In genomic region chr11:126002181-126002580, GRCh38 we compare ENCODE assay signal across 38 cellular contexts. TPM values are rescaled to one million over a fixed set of nuclear protein-coding genes. Genes with fewer than 3 reads are reported as not detected.
"Had no signal": no experiment of that assay in that cellular context is flagged by ENCODE, and none has a peak within 500 bp of the region (broad histone marks: within the 10 kb centered on the region; RNA-seq: fewer than 3 reads in every experiment).

No MANE protein-coding gene starts in this region.

- H3K4me3 Mint-ChIP-seq: activated B cell treated with CpG ODN at 0.5 μM for 24 hours; activated CD4-positive, alpha-beta memory T cell treated with anti-CD3 and anti-CD28 coated beads, Interleukin-2, amount 10 ng/mL, durations not matched to agents 7 days and 5 days; activated CD4-positive, alpha-beta T cell treated with anti-CD3 and anti-CD28 coated beads for 36 hours; activated CD4-positive, alpha-beta T cell treated with anti-CD3 and anti-CD28 coated beads, Interleukin-2, amount 10 ng/mL, durations not matched to agents 7 days and 5 days; activated CD8-positive, alpha-beta memory T cell treated with anti-CD3 and anti-CD28 coated beads, Interleukin-2, amount 10 ng/mL, durations not matched to agents 7 days and 5 days; activated CD8-positive, alpha-beta T cell treated with anti-CD3 and anti-CD28 coated beads, Interleukin-2, amount 10 ng/mL, durations not matched to agents 7 days and 5 days; activated naive CD4-positive, alpha-beta T cell treated with anti-CD3 and anti-CD28 coated beads, Interleukin-2, amount 10 ng/mL, durations not matched to agents 7 days and 5 days; activated naive CD4-positive, alpha-beta T cell treated with anti-CD3 and anti-CD28 coated beads, Interleukin-2, amount 50 U/mL, for 24 hours; activated naive CD8-positive, alpha-beta T cell; activated naive CD8-positive, alpha-beta T cell treated with anti-CD3 and anti-CD28 coated beads, Interleukin-2, amount 10 ng/mL, durations not matched to agents 7 days and 5 days; activated naive CD8-positive, alpha-beta T cell treated with anti-CD3 and anti-CD28 coated beads, Interleukin-2, amount 50 U/mL, for 24 hours; activated T-cell treated with anti-CD3 and anti-CD28 coated beads, Interleukin-2, amount 50 U/mL, for 24 hours; brain; central memory CD8-positive, alpha-beta T cell; T-helper 1 cell treated with Interleukin-12 subunit alpha and Interleukin-12 subunit beta and Interleukin-4 antibody, amounts not matched to agents 30 μg/mL and 1 μg/mL, for 36 hours; T-helper 2 cell treated with Interferon-gamma antibody and Interleukin-4, amounts not matched to agents 5 μg/mL and 100 μg/mL, for 36 hours had no signal

- H3K4me1 ChIP-seq: ascending aorta had no signal

- H3K27ac ChIP-seq: ascending aorta, cardiac muscle cell, VCaP had no signal

- DNase-seq: activated B cell treated with CpG ODN at 0.5 μM for 24 hours; activated CD4-positive, alpha-beta memory T cell treated with anti-CD3 and anti-CD28 coated beads, Interleukin-2, amount 10 ng/mL, durations not matched to agents 7 days and 5 days; activated CD4-positive, alpha-beta T cell treated with anti-CD3 and anti-CD28 coated beads for 1 hour; activated CD4-positive, alpha-beta T cell treated with anti-CD3 and anti-CD28 coated beads for 36 hours; activated CD4-positive, alpha-beta T cell treated with anti-CD3 and anti-CD28 coated beads for 48 hours; activated CD4-positive, alpha-beta T cell treated with anti-CD3 and anti-CD28 coated beads, Interleukin-2, amount 10 ng/mL, durations not matched to agents 7 days and 5 days; activated CD4-positive, alpha-beta T cell treated with anti-CD3 and anti-CD28 coated beads, Interleukin-2, amount 50 U/mL, for 48 hours; activated CD8-positive, alpha-beta memory T cell treated with anti-CD3 and anti-CD28 coated beads for 24 hours; activated CD8-positive, alpha-beta memory T cell treated with anti-CD3 and anti-CD28 coated beads, Interleukin-2, amount 10 ng/mL, durations not matched to agents 7 days and 5 days; activated CD8-positive, alpha-beta memory T cell treated with anti-CD3 and anti-CD28 coated beads, Interleukin-2, amount 50 U/mL, for 48 hours; activated CD8-positive, alpha-beta T cell treated with anti-CD3 and anti-CD28 coated beads, Interleukin-2, amount 10 ng/mL, durations not matched to agents 7 days and 5 days; activated effector memory CD4-positive, alpha-beta T cell treated with Interleukin-2 at 50 U/mL for 16 hours; activated gamma-delta T cell; activated naive CD4-positive, alpha-beta T cell treated with anti-CD3 and anti-CD28 coated beads, Interleukin-2, amount 10 ng/mL, durations not matched to agents 7 days and 5 days; activated naive CD4-positive, alpha-beta T cell treated with Interleukin-2 at 50 U/mL for 16 hours; activated naive CD8-positive, alpha-beta T cell treated with anti-CD3 and anti-CD28 coated beads, Interleukin-2, amount 10 ng/mL, durations not matched to agents 7 days and 5 days; activated naive CD8-positive, alpha-beta T cell treated with anti-CD3 and anti-CD28 coated beads, Interleukin-2, amount 50 U/mL, for 24 hours; activated T-cell treated with anti-CD3 and anti-CD28 coated beads, Interleukin-2, amount 50 U/mL, for 24 hours; activated T-cell treated with anti-CD3 and anti-CD28 coated beads, Interleukin-2, amount 50 U/mL, for 48 hours; amygdala; anterior cingulate cortex; caudate nucleus; cerebellar nuclear complex; T-helper 1 cell; T-helper 9 cell had no signal

- H3K27ac Mint-ChIP-seq: activated B cell treated with CpG ODN at 0.5 μM for 24 hours; activated CD4-positive, alpha-beta memory T cell treated with anti-CD3 and anti-CD28 coated beads, Interleukin-2, amount 10 ng/mL, durations not matched to agents 7 days and 5 days; activated CD4-positive, alpha-beta T cell treated with anti-CD3 and anti-CD28 coated beads for 36 hours; activated CD4-positive, alpha-beta T cell treated with anti-CD3 and anti-CD28 coated beads, Interleukin-2, amount 10 ng/mL, durations not matched to agents 7 days and 5 days; activated CD8-positive, alpha-beta memory T cell treated with anti-CD3 and anti-CD28 coated beads, Interleukin-2, amount 10 ng/mL, durations not matched to agents 7 days and 5 days; activated CD8-positive, alpha-beta T cell treated with anti-CD3 and anti-CD28 coated beads, Interleukin-2, amount 10 ng/mL, durations not matched to agents 7 days and 5 days; activated naive CD4-positive, alpha-beta T cell treated with anti-CD3 and anti-CD28 coated beads, Interleukin-2, amount 10 ng/mL, durations not matched to agents 7 days and 5 days; activated naive CD4-positive, alpha-beta T cell treated with anti-CD3 and anti-CD28 coated beads, Interleukin-2, amount 50 U/mL, for 24 hours; activated naive CD8-positive, alpha-beta T cell; activated naive CD8-positive, alpha-beta T cell treated with anti-CD3 and anti-CD28 coated beads, Interleukin-2, amount 10 ng/mL, durations not matched to agents 7 days and 5 days; activated naive CD8-positive, alpha-beta T cell treated with anti-CD3 and anti-CD28 coated beads, Interleukin-2, amount 50 U/mL, for 24 hours; activated T-cell treated with anti-CD3 and anti-CD28 coated beads, Interleukin-2, amount 50 U/mL, for 24 hours; T-helper 1 cell treated with Interleukin-12 subunit alpha and Interleukin-12 subunit beta and Interleukin-4 antibody, amounts not matched to agents 30 μg/mL and 1 μg/mL, for 36 hours; T-helper 2 cell treated with Interferon-gamma antibody and Interleukin-4, amounts not matched to agents 5 μg/mL and 100 μg/mL, for 36 hours had no signal

- H3K9me3 ChIP-seq: ascending aorta had no signal

- ATAC-seq: activated CD4-positive, alpha-beta T cell treated with anti-CD3 and anti-CD28 coated beads for 36 hours; activated CD4-positive, CD25-positive, alpha-beta regulatory T cell treated with anti-CD3 and anti-CD28 coated beads, Interleukin-2, amount 50 U/mL, for 24 hours; activated CD8-positive, alpha-beta memory T cell treated with anti-CD3 and anti-CD28 coated beads, Interleukin-2, amount 10 ng/mL, durations not matched to agents 7 days and 5 days; activated CD8-positive, alpha-beta T cell treated with anti-CD3 and anti-CD28 coated beads, Interleukin-2, amount 10 ng/mL, durations not matched to agents 7 days and 5 days; activated naive CD8-positive, alpha-beta T cell treated with anti-CD3 and anti-CD28 coated beads, Interleukin-2, amount 50 U/mL, for 24 hours had no signal

- H3K27me3 ChIP-seq: ascending aorta, cardiac muscle cell had no signal

- H3K4me1 Mint-ChIP-seq: activated B cell treated with CpG ODN at 0.5 μM for 24 hours; activated CD4-positive, alpha-beta T cell treated with anti-CD3 and anti-CD28 coated beads, Interleukin-2, amount 10 ng/mL, durations not matched to agents 7 days and 5 days; activated naive CD4-positive, alpha-beta T cell treated with anti-CD3 and anti-CD28 coated beads, Interleukin-2, amount 10 ng/mL, durations not matched to agents 7 days and 5 days; activated naive CD4-positive, alpha-beta T cell treated with anti-CD3 and anti-CD28 coated beads, Interleukin-2, amount 50 U/mL, for 24 hours; activated naive CD8-positive, alpha-beta T cell treated with anti-CD3 and anti-CD28 coated beads, Interleukin-2, amount 10 ng/mL, durations not matched to agents 7 days and 5 days; activated naive CD8-positive, alpha-beta T cell treated with anti-CD3 and anti-CD28 coated beads, Interleukin-2, amount 50 U/mL, for 24 hours; brain; central memory CD8-positive, alpha-beta T cell had no signal

- H3K27me3 Mint-ChIP-seq: activated CD4-positive, alpha-beta T cell treated with anti-CD3 and anti-CD28 coated beads for 36 hours; activated CD4-positive, alpha-beta T cell treated with anti-CD3 and anti-CD28 coated beads, Interleukin-2, amount 10 ng/mL, durations not matched to agents 7 days and 5 days; activated naive CD4-positive, alpha-beta T cell treated with anti-CD3 and anti-CD28 coated beads, Interleukin-2, amount 10 ng/mL, durations not matched to agents 7 days and 5 days; activated naive CD4-positive, alpha-beta T cell treated with anti-CD3 and anti-CD28 coated beads, Interleukin-2, amount 50 U/mL, for 24 hours; activated naive CD8-positive, alpha-beta T cell; activated naive CD8-positive, alpha-beta T cell treated with anti-CD3 and anti-CD28 coated beads, Interleukin-2, amount 50 U/mL, for 24 hours; activated T-cell treated with anti-CD3 and anti-CD28 coated beads, Interleukin-2, amount 50 U/mL, for 24 hours; brain had no signal

- FAIRE-seq: TTC549 had no signal

- H3K9me3 Mint-ChIP-seq: activated B cell treated with CpG ODN at 0.5 μM for 24 hours; activated CD4-positive, alpha-beta memory T cell treated with anti-CD3 and anti-CD28 coated beads, Interleukin-2, amount 10 ng/mL, durations not matched to agents 7 days and 5 days; activated CD4-positive, alpha-beta T cell treated with anti-CD3 and anti-CD28 coated beads, Interleukin-2, amount 10 ng/mL, durations not matched to agents 7 days and 5 days; activated naive CD4-positive, alpha-beta T cell treated with anti-CD3 and anti-CD28 coated beads, Interleukin-2, amount 10 ng/mL, durations not matched to agents 7 days and 5 days; activated naive CD4-positive, alpha-beta T cell treated with anti-CD3 and anti-CD28 coated beads, Interleukin-2, amount 50 U/mL, for 24 hours; activated naive CD8-positive, alpha-beta T cell treated with anti-CD3 and anti-CD28 coated beads, Interleukin-2, amount 10 ng/mL, durations not matched to agents 7 days and 5 days; activated naive CD8-positive, alpha-beta T cell treated with anti-CD3 and anti-CD28 coated beads, Interleukin-2, amount 50 U/mL, for 24 hours; activated T-cell treated with anti-CD3 and anti-CD28 coated beads, Interleukin-2, amount 50 U/mL, for 24 hours; brain; central memory CD8-positive, alpha-beta T cell; T-helper 1 cell treated with Interleukin-12 subunit alpha and Interleukin-12 subunit beta and Interleukin-4 antibody, amounts not matched to agents 30 μg/mL and 1 μg/mL, for 36 hours; T-helper 2 cell treated with Interferon-gamma antibody and Interleukin-4, amounts not matched to agents 5 μg/mL and 100 μg/mL, for 36 hours had no signal

- H3K36me3 Mint-ChIP-seq: activated CD8-positive, alpha-beta memory T cell treated with anti-CD3 and anti-CD28 coated beads, Interleukin-2, amount 10 ng/mL, durations not matched to agents 7 days and 5 days; activated naive CD4-positive, alpha-beta T cell treated with anti-CD3 and anti-CD28 coated beads, Interleukin-2, amount 10 ng/mL, durations not matched to agents 7 days and 5 days; activated naive CD8-positive, alpha-beta T cell treated with anti-CD3 and anti-CD28 coated beads, Interleukin-2, amount 10 ng/mL, durations not matched to agents 7 days and 5 days had no signal

- H3K4me3 ChIP-seq: ascending aorta, cardiac muscle cell had no signal

RNA-seq across cellular contexts. Expression of gene VSIG10L2, which starts 56.3 kb away (rescaled TPM):
- total RNA-seq: activated B cell treated with CpG ODN at 0.5 μM for 24 hours; activated CD4-positive, alpha-beta memory T cell treated with anti-CD3 and anti-CD28 coated beads, Interleukin-2, amount 10 ng/mL, durations not matched to agents 7 days and 5 days; activated CD4-positive, alpha-beta T cell treated with anti-CD3 and anti-CD28 coated beads for 36 hours; activated CD4-positive, alpha-beta T cell treated with anti-CD3 and anti-CD28 coated beads, Interleukin-2, amount 10 ng/mL, durations not matched to agents 7 days and 5 days; activated CD8-positive, alpha-beta memory T cell treated with anti-CD3 and anti-CD28 coated beads, Interleukin-2, amount 10 ng/mL, durations not matched to agents 7 days and 5 days; activated CD8-positive, alpha-beta T cell treated with anti-CD3 and anti-CD28 coated beads, Interleukin-2, amount 10 ng/mL, durations not matched to agents 7 days and 5 days; activated naive CD8-positive, alpha-beta T cell treated with anti-CD3 and anti-CD28 coated beads, Interleukin-2, amount 10 ng/mL, durations not matched to agents 7 days and 5 days; ascending aorta; bronchial epithelial cell; cardiac muscle cell; chondrocyte had no signal
- polyA plus RNA-seq: cardiac muscle cell had no signal
